ENCODE assay signal across 8 cellular contexts in the genomic region with DNA sequence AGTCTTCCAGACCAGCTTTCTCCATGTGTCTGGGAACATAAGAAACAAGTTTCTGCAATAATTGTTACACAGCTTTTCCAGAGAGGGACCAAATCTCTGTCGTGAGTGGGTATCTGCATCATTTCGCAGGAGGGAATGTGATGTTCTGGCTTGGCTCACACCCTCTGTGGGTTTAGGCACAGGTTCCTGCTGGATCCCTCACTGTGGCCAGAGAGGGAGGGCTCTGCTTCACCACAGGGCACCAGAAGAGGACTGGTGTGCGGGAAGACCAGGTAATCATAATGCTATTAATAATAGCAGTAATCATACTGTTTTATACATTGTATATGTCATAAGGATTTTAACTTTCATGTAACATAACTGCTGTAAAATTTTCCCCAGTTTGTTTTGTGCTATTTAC. TPM values are rescaled to one million over a fixed set of nuclear protein-coding genes. Genes with fewer than 3 reads are reported as not detected.
DNase-seq lines count a peak whose midpoint lies in the region; ATAC-seq and TF ChIP-seq lines count a peak whose summit lies in the region.
"Not testable (repeated sequence)": the region's sequence is repeated elsewhere in the genome, so short reads cannot be mapped to it uniquely, and the experiment has no call there.

No MANE protein-coding gene starts in this region.

- WGBS in mesendoderm (ENCODE audit: extremely low coverage, insufficient coverage, low lambda C conversion rate), result no CpG with 5 or more reads among the region's 3 CpGs
- WGBS in suprapubic skin, result 70% methylated on average over 3 of the region's 3 CpGs

- not testable (repeated sequence) for H2BK120ac ChIP-seq in mesendoderm (ENCODE audit: low read depth, low read length)

- not testable (repeated sequence) for H3K79me2 ChIP-seq in mesendoderm (ENCODE audit: control insufficient read depth, insufficient read depth, low read length)

- not testable (repeated sequence) for H3K23ac ChIP-seq in mesendoderm (ENCODE audit: low read length)

- TF ChIP-seq CTCF in GM20000 (IDR thresholded peaks at IDR 0.05; ENCODE audit: extremely low read depth, missing control alignments); suprapubic skin (IDR thresholded peaks at IDR 0.05): not testable (repeated sequence)

- H3K27ac ChIP-seq in mesendoderm (ENCODE audit: low read depth, low read length); suprapubic skin: not testable (repeated sequence)

- H3K36me3 ChIP-seq in mesendoderm (ENCODE audit: control insufficient read depth, insufficient read depth, low read length); suprapubic skin: not testable (repeated sequence)

- not testable (repeated sequence) for H2BK5ac ChIP-seq in mesendoderm (ENCODE audit: low read length)

- not testable (repeated sequence) for H3K4me2 ChIP-seq in mesendoderm (ENCODE audit: low read length)

- H3K27me3 Mint-ChIP-seq in activated CD4-positive, alpha-beta T cell treated with anti-CD3 and anti-CD28 coated beads, Interleukin-2, amount 10 ng/mL, durations not matched to agents 24 days and 14 days, result not testable (repeated sequence)

- peak; percentile 23 for ATAC-seq in left ventricle myocardium superior

- H3K4me3 ChIP-seq in mesendoderm (ENCODE audit: low read length); suprapubic skin: not testable (repeated sequence)

- H3K9me3 Mint-ChIP-seq in activated CD4-positive, alpha-beta T cell treated with anti-CD3 and anti-CD28 coated beads, Interleukin-2, amount 10 ng/mL, durations not matched to agents 24 days and 14 days, result not testable (repeated sequence)

- peak; percentile 34 for DNase-seq in Ammon's horn (ENCODE audit: low spot score)
- peak; percentile 13 for DNase-seq in GM20000 (ENCODE audit: low spot score)
- DNase-seq in NAMALWA (ENCODE audit: low spot score), result peak; percentile 28
- DNase-seq in activated CD4-positive, alpha-beta T cell treated with anti-CD3 and anti-CD28 coated beads, Interleukin-2, amount 10 ng/mL, durations not matched to agents 24 days and 14 days, result peak; percentile 66
- DNase-seq in ecto neural progenitor cell (ENCODE audit: low spot score), result peak; percentile 51
- not testable (repeated sequence) for DNase-seq in left ventricle myocardium superior
- DNase-seq in mesendoderm, result peak; percentile 8
- peak; percentile 59 to 78 for DNase-seq in suprapubic skin (ENCODE audit: low spot score in 2 of 2)

- not testable (repeated sequence) for H3K56ac ChIP-seq in mesendoderm (ENCODE audit: low read length)

- not testable (repeated sequence) for H4K5ac ChIP-seq in mesendoderm (ENCODE audit: low read length)

- not testable (repeated sequence) for H3K9me3 ChIP-seq in suprapubic skin

- H3K79me1 ChIP-seq in mesendoderm (ENCODE audit: low read length), result not testable (repeated sequence)

- H2BK15ac ChIP-seq in mesendoderm (replicated peaks; ENCODE audit: low read depth), result not testable (repeated sequence)

- not testable (repeated sequence) for H2AK5ac ChIP-seq in mesendoderm (ENCODE audit: low read length)

- not testable (repeated sequence) for H3K4ac ChIP-seq in mesendoderm (ENCODE audit: low read depth, low read length)

- H4K8ac ChIP-seq in mesendoderm (ENCODE audit: low read depth, low read length), result not testable (repeated sequence)

- not testable (repeated sequence) for H3K27ac Mint-ChIP-seq in activated CD4-positive, alpha-beta T cell treated with anti-CD3 and anti-CD28 coated beads, Interleukin-2, amount 10 ng/mL, durations not matched to agents 24 days and 14 days

- not testable (repeated sequence) for TF ChIP-seq EP300 in suprapubic skin (IDR thresholded peaks at IDR 0.05)

- not testable (repeated sequence) for H3K18ac ChIP-seq in mesendoderm (ENCODE audit: low read length)

- H3K4me3 Mint-ChIP-seq in activated CD4-positive, alpha-beta T cell treated with anti-CD3 and anti-CD28 coated beads, Interleukin-2, amount 10 ng/mL, durations not matched to agents 24 days and 14 days, result not testable (repeated sequence)

- not testable (repeated sequence) for H3K9ac ChIP-seq in mesendoderm (ENCODE audit: low read length)

- not testable (repeated sequence) for H3K27me3 ChIP-seq in mesendoderm (ENCODE audit: insufficient read depth, low read length, poor library complexity); suprapubic skin

- H3K4me1 ChIP-seq in mesendoderm (ENCODE audit: control insufficient read depth, low read depth, low read length); suprapubic skin: not testable (repeated sequence)

- TF ChIP-seq POLR2A in suprapubic skin (IDR thresholded peaks at IDR 0.05), result not testable (repeated sequence)

- intact Hi-C loops in activated CD4-positive, alpha-beta T cell treated with anti-CD3 and anti-CD28 coated beads, Interleukin-2, amount 10 ng/mL, durations not matched to agents 24 days and 14 days (cut with micrococcal nuclease); left ventricle myocardium superior (cut with micrococcal nuclease): not testable (repeated sequence)

- not testable (repeated sequence) for H3K4me1 Mint-ChIP-seq in activated CD4-positive, alpha-beta T cell treated with anti-CD3 and anti-CD28 coated beads, Interleukin-2, amount 10 ng/mL, durations not matched to agents 24 days and 14 days

- not testable (repeated sequence) for H3K36me3 Mint-ChIP-seq in activated CD4-positive, alpha-beta T cell treated with anti-CD3 and anti-CD28 coated beads, Interleukin-2, amount 10 ng/mL, durations not matched to agents 24 days and 14 days (ENCODE audit: low read depth)

RNA-seq across cellular contexts. Expression of a gene that starts 41.3 kb away (rescaled TPM):
- total RNA-seq in activated CD4-positive, alpha-beta T cell treated with anti-CD3 and anti-CD28 coated beads, Interleukin-2, amount 10 ng/mL, durations not matched to agents 24 days and 14 days, result 10.2 and 14.8 TPM in 2 replicates
- total RNA-seq in left ventricle myocardium superior (9.4 TPM), suprapubic skin (10 to 100 TPM in 2 of 4 donors, 1 to 10 TPM in 2; 8.1 to 20.8 (median 12.4) TPM)
- polyA plus RNA-seq in mesendoderm (2013, experiment 1 of 2), result 5.2 TPM
- 7.1 TPM for polyA plus RNA-seq in mesendoderm (2013, experiment 2 of 2)
